16 cellular contexts compared by ENCODE assay signal in genomic region chr22:23187871-23188700, GRCh38. TPM values are rescaled to one million over a fixed set of nuclear protein-coding genes. Genes with fewer than 3 reads are reported as not detected.
A peak's percentile ranks its signal among the peaks of the same experiment; 100 is the strongest.
DNase-seq lines count a peak whose midpoint lies in the region; ATAC-seq and TF ChIP-seq lines count a peak whose summit lies in the region.
"Had no signal": no experiment of that assay in that cellular context is flagged by ENCODE, and none has a peak within 500 bp of the region (broad histone marks: within the 10 kb centered on the region; RNA-seq: fewer than 3 reads in every experiment).

No MANE protein-coding gene starts in this region.

- WGBS in psoas muscle, 3 donors = 81 to 90% (median 83%) methylated on average over 7 of the region's 7 CpGs

- TF ChIP-seq CTCF in ascending aorta (IDR thresholded peaks at IDR 0.05) (no peak), mesothelial cell of epicardium (IDR thresholded peaks at IDR 0.05; ENCODE audit: unreplicated experiment) (no peak), psoas muscle (IDR thresholded peaks at IDR 0.05) (no peak)

- H3K4me3 Mint-ChIP-seq in activated naive CD8-positive, alpha-beta T cell = no peak overlapping the region
- no peak overlapping the region for H3K4me3 Mint-ChIP-seq in activated naive CD8-positive, alpha-beta T cell treated with anti-CD3 and anti-CD28 coated beads, Interleukin-2, amount 50 U/mL, for 24 hours
- no peak overlapping the region for H3K4me3 Mint-ChIP-seq in mesothelial cell of epicardium
- H3K4me3 Mint-ChIP-seq: IgD-negative memory B cell had no signal

- peaks cover 66% of the 10 kb centered on the region for H3K4me1 Mint-ChIP-seq in activated naive CD8-positive, alpha-beta T cell (ENCODE audit: low read depth)
- H3K4me1 Mint-ChIP-seq in activated naive CD8-positive, alpha-beta T cell treated with anti-CD3 and anti-CD28 coated beads, Interleukin-2, amount 50 U/mL, for 24 hours = peaks cover 51% of the 10 kb centered on the region
- peaks cover 26% of the 10 kb centered on the region for H3K4me1 Mint-ChIP-seq in mesothelial cell of epicardium

- H3K4me1 ChIP-seq in ascending aorta = peaks cover 3 to 23% of the 10 kb centered on the region in 2 donors
- peaks cover 4% of the 10 kb centered on the region for H3K4me1 ChIP-seq in psoas muscle

- ATAC-seq in activated naive CD8-positive, alpha-beta T cell treated with anti-CD3 and anti-CD28 coated beads, Interleukin-2, amount 50 U/mL, for 24 hours = no peak
- ATAC-seq in GM18498 (IDR thresholded peaks at IDR 0.05; ENCODE audit: unreplicated experiment) (no peak), HG03432 (IDR thresholded peaks at IDR 0.05; ENCODE audit: unreplicated experiment) (no peak), psoas muscle (no peak)
- ATAC-seq: heart left ventricle had no signal

- H3K9me3 ChIP-seq in ascending aorta = no peaks in the 10 kb centered on the region
- no peaks in the 10 kb centered on the region for H3K9me3 ChIP-seq in psoas muscle
- H3K9me3 ChIP-seq: heart left ventricle had no signal

- H3K9me3 Mint-ChIP-seq in activated naive CD8-positive, alpha-beta T cell (ENCODE audit: low read depth) = no peaks in the 10 kb centered on the region
- H3K9me3 Mint-ChIP-seq in activated naive CD8-positive, alpha-beta T cell treated with anti-CD3 and anti-CD28 coated beads, Interleukin-2, amount 50 U/mL, for 24 hours = no peaks in the 10 kb centered on the region
- H3K9me3 Mint-ChIP-seq in mesothelial cell of epicardium = no peaks in the 10 kb centered on the region
- H3K9me3 Mint-ChIP-seq: IgD-negative memory B cell had no signal

- H3K27ac Mint-ChIP-seq in activated naive CD8-positive, alpha-beta T cell = peak overlapping the region; percentile 46
- no peak overlapping the region for H3K27ac Mint-ChIP-seq in activated naive CD8-positive, alpha-beta T cell treated with anti-CD3 and anti-CD28 coated beads, Interleukin-2, amount 50 U/mL, for 24 hours
- peak overlapping the region; percentile 41 for H3K27ac Mint-ChIP-seq in mesothelial cell of epicardium
- H3K27ac Mint-ChIP-seq: IgD-negative memory B cell had no signal

- intact Hi-C loops in ascending aorta (cut with DNase I) (no loop called here), psoas muscle (cut with DNase I) (no loop called here)

- no peaks in the 10 kb centered on the region for H3K27me3 ChIP-seq in ascending aorta
- H3K27me3 ChIP-seq in psoas muscle (ENCODE audit: insufficient read depth in 3 of 3, low read length in 2 of 3) = peaks cover 0 to 2% (median 0%) of the 10 kb centered on the region in 3 donors
- H3K27me3 ChIP-seq: heart left ventricle had no signal

- H3K4me3 ChIP-seq in ascending aorta (no peak overlapping the region), psoas muscle (no peak overlapping the region)
- H3K4me3 ChIP-seq: heart left ventricle had no signal

- DNase-seq in activated naive CD8-positive, alpha-beta T cell treated with anti-CD3 and anti-CD28 coated beads, Interleukin-2, amount 50 U/mL, for 24 hours = no peak
- DNase-seq in ascending aorta (ENCODE audit: low spot score in 2 of 2) = no peak
- DNase-seq in mesothelial cell of epicardium (ENCODE audit: low spot score in 2 of 2, unreplicated experiment in 2 of 2) = no peak
- no peak for DNase-seq in psoas muscle
- DNase-seq in kidney glomerular epithelial cell (lab: John Stamatoyannopoulos, UW) = no peak
- DNase-seq: activated T-cell treated with anti-CD3 and anti-CD28 coated beads for 4 hours; NCI-H1694; occipital lobe; SIG-M5; stimulated activated CD4-positive, alpha-beta T cell treated with anti-CD3 and anti-CD28 coated beads, Interleukin-1b, Interleukin-23, amount 100 ng/mL, for 48 hours had no signal

- H3K27me3 Mint-ChIP-seq in activated naive CD8-positive, alpha-beta T cell = no peaks in the 10 kb centered on the region
- H3K27me3 Mint-ChIP-seq in activated naive CD8-positive, alpha-beta T cell treated with anti-CD3 and anti-CD28 coated beads, Interleukin-2, amount 50 U/mL, for 24 hours = no peaks in the 10 kb centered on the region
- no peaks in the 10 kb centered on the region for H3K27me3 Mint-ChIP-seq in mesothelial cell of epicardium (ENCODE audit: low read depth)

- H3K36me3 Mint-ChIP-seq in activated naive CD8-positive, alpha-beta T cell = peaks cover 6% of the 10 kb centered on the region
- peaks cover 22% of the 10 kb centered on the region for H3K36me3 Mint-ChIP-seq in activated naive CD8-positive, alpha-beta T cell treated with anti-CD3 and anti-CD28 coated beads, Interleukin-2, amount 50 U/mL, for 24 hours (ENCODE audit: low read depth)
- H3K36me3 Mint-ChIP-seq in mesothelial cell of epicardium = peaks cover 19% of the 10 kb centered on the region

- H3K36me3 ChIP-seq in ascending aorta (peaks cover 0 to 8% of the 10 kb centered on the region in 2 donors), psoas muscle (ENCODE audit: insufficient read depth in 1 of 2, low read depth in 1 of 2) (no peaks in the 10 kb centered on the region)

- H3K27ac ChIP-seq in ascending aorta = peak overlapping the region; percentile 37 to 56
- no peak overlapping the region for H3K27ac ChIP-seq in psoas muscle
- H3K27ac ChIP-seq: heart left ventricle, VCaP had no signal

RNA-seq across cellular contexts. Expression of gene BCR, which starts 7.8 kb away (rescaled TPM):
- total RNA-seq in ascending aorta = 216 TPM
- 69.6 to 74.6 TPM (median 72.4 TPM) in 3 replicates for total RNA-seq in mesothelial cell of epicardium
- total RNA-seq in psoas muscle = 1 to 10 TPM; 6.5 to 7.7 (median 7.0) TPM
- polyA plus RNA-seq in psoas muscle = 1 to 10 TPM; 2.7 to 4.7 (median 4.0) TPM

RNA-seq across cellular contexts. Expression of gene RAB36, which starts 42.8 kb away (rescaled TPM):
- total RNA-seq in ascending aorta (1.8 TPM), mesothelial cell of epicardium (6.3 to 6.4 TPM (median 6.4 TPM) in 3 replicates), psoas muscle (under 1 TPM; 0.22 to 0.56 (median 0.25) TPM)
- polyA plus RNA-seq in psoas muscle = under 1 TPM in 2 of 3 donors, not detected in 1; 0.05 to 0.08 TPM

RNA-seq across cellular contexts. Expression of gene RSPH14, which starts 46.3 kb away (rescaled TPM):
- total RNA-seq in ascending aorta (not detected), mesothelial cell of epicardium (1.7 to 2.5 TPM (median 2.4 TPM) in 3 replicates), psoas muscle (not detected)
- polyA plus RNA-seq in psoas muscle = not detected
- total RNA-seq: heart left ventricle had no signal
- polyA plus RNA-seq: heart left ventricle had no signal
